Comparison of ENCODE assay signal across 12 cellular contexts in the genomic region with DNA sequence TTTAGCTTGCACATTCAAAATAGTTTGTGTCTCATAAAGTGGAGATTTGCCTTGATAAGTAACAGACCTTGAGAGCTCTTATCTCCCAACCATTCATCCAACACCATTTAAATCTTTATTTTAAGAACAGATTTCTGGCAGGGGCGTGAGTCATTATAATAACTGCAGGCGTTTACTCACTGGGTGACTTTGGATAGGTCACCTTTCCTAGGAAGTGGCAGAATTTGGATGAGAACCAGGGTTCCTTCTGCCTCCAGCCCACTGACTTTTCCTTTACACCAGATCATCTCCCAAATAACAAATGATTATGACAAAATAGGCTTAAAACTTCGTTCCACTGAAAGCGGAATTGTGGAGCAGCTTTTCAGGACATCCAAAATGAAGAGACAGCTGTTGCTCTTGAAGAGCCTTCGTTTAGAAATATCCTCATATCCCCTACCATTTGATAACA. TPM values are rescaled to one million over a fixed set of nuclear protein-coding genes. Genes with fewer than 3 reads are reported as not detected.
A peak's percentile ranks its signal among the peaks of the same experiment; 100 is the strongest.
DNase-seq lines count a peak whose midpoint lies in the region; ATAC-seq, FAIRE-seq and TF ChIP-seq lines count a peak whose summit lies in the region.
"Had no signal": no experiment of that assay in that cellular context is flagged by ENCODE, and none has a peak within 500 bp of the region (broad histone marks: within the 10 kb centered on the region; RNA-seq: fewer than 3 reads in every experiment).

No MANE protein-coding gene starts in this region.

- intact Hi-C loops in left ventricle myocardium superior (cut with micrococcal nuclease) (no loop called here), stomach (cut with DNase I; ENCODE audit: low total_unique reads) (no loop called here)

- 41 to 54% (median 51%) methylated on average over 5 of the region's 5 CpGs for WGBS in stomach, 5 donors

- no peak for TF ChIP-seq CTCF in stomach (IDR thresholded peaks at IDR 0.05)

- H3K4me3 ChIP-seq in stomach = peak overlapping the region in 1 of 4 donors; percentile 41

- H3K9me3 ChIP-seq in stomach = no peaks in the 10 kb centered on the region

- peaks cover 0 to 3% (median under 1%) of the 10 kb centered on the region in 4 donors for H3K36me3 ChIP-seq in stomach

- H3K4me1 ChIP-seq in stomach = peaks cover 36 to 74% (median 54%) of the 10 kb centered on the region in 4 donors

- H3K27me3 ChIP-seq in stomach = no peaks in the 10 kb centered on the region

- TF ChIP-seq EP300 in stomach (IDR thresholded peaks at IDR 0.05) = no peak

- peak overlapping the region in 4 of 5 donors; percentile 42 to 80 (median 78) for H3K27ac ChIP-seq in stomach
- no peak overlapping the region for H3K27ac ChIP-seq in substantia nigra (ENCODE audit: low read depth, low read length, poor library complexity, severe bottlenecking)

- peak; percentile 25 for ATAC-seq in left ventricle myocardium superior
- ATAC-seq: naive thymus-derived CD8-positive, alpha-beta T cell had no signal

- TF ChIP-seq POLR2A in H54 (IDR thresholded peaks at IDR 0.05; ENCODE audit: low read depth, low read length) (no peak), stomach (IDR thresholded peaks at IDR 0.05) (no peak)

- DNase-seq in H54 (ENCODE audit: insufficient read length, low spot score) = peak; percentile 35
- DNase-seq in amniotic stem cell (lab: John Stamatoyannopoulos, UW) = peak; percentile 51
- DNase-seq in left ventricle myocardium superior = no peak
- DNase-seq in stomach = no peak
- no peak for DNase-seq in activated CD4-positive, alpha-beta T cell treated with anti-CD3 and anti-CD28 coated beads for 4 hours
- DNase-seq in HT-29 (ENCODE audit: low spot score) = no peak
- no peak for DNase-seq in substantia nigra (lab: John Stamatoyannopoulos, UW)
- DNase-seq in SIG-M5 (lab: John Stamatoyannopoulos, UW) = no peak
- DNase-seq: activated CD8-positive, alpha-beta memory T cell treated with anti-CD3 and anti-CD28 coated beads, Interleukin-2, amount 50 U/mL, for 4 hours; COR-L47; naive thymus-derived CD8-positive, alpha-beta T cell; NCI-H226 had no signal

- FAIRE-seq in H54 (lab: Jason Lieb, UNC) = no peak

RNA-seq across cellular contexts. Expression of gene LMCD1, which starts 5.0 kb away (rescaled TPM):
- 37.9 TPM for total RNA-seq in left ventricle myocardium superior
- total RNA-seq in stomach = 10 to 100 TPM in 3 of 5 donors, under 1 TPM in 2; 0.58 to 42.3 (median 17.4) TPM
- 10 to 100 TPM; 21.0 to 60.2 (median 45.5) TPM for polyA plus RNA-seq in stomach
- 4.8 and 7.5 TPM in 2 replicates for total RNA-seq in HT-29 (2014; rRNA removed; shearing (Covaris generic))
- total RNA-seq: naive thymus-derived CD8-positive, alpha-beta T cell had no signal

Comparison
In these comparisons a context has a peak if more than half of its experiments do, and no peak if none do; other contexts are left out.
1. DNase-seq: peak in H54 (single experiment) and amniotic stem cell (single experiment); none in left ventricle myocardium superior (single experiment), stomach (single experiment), activated CD4-positive, alpha-beta T cell treated with anti-CD3 and anti-CD28 coated beads for 4 hours (0 of 2), HT-29 (single experiment), substantia nigra (0 of 49) and SIG-M5 (single experiment).